In the genomic region with DNA sequence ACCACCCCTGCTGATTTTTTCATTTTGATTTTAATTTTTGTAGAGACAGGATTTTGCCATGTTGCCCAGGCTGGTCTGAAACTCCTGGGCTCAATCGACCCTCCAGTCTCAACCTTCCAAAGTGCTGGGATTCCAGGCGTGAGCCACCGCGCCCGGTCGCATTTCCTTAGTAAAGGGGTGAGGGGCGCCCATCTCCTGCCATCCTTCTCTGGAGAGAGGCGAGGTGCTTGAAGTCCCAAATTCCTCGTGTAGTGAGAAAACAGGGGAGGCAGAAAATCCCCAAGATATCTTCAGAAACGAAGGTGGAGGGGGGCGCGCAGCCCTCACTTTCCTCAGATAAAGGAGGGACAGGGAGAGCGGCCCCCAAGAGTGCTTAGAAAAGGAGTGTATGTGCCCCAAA, we compare ENCODE assay signal across 9 cellular contexts. TPM values are rescaled to one million over a fixed set of nuclear protein-coding genes. Genes with fewer than 3 reads are reported as not detected.
DNase-seq lines count a peak whose midpoint lies in the region; ATAC-seq, FAIRE-seq and TF ChIP-seq lines count a peak whose summit lies in the region.
"Had no signal": no experiment of that assay in that cellular context is flagged by ENCODE, and none has a peak within 500 bp of the region (broad histone marks: within the 10 kb centered on the region; RNA-seq: fewer than 3 reads in every experiment).

No MANE protein-coding gene starts in this region.

- TF ChIP-seq RAD21 in A549 (conservative IDR thresholded peaks at IDR 0.05 in 1 of 2, IDR thresholded peaks at IDR 0.05 in 1 of 2): no peak

- TF ChIP-seq POLR2A in A549 (IDR thresholded peaks at IDR 0.05; ENCODE audit: low read length): no peak

- FAIRE-seq in A549 (lab: Jason Lieb, UNC): no peak
- FAIRE-seq in bronchial epithelial cell (lab: Jason Lieb, UNC): no peak

- WGBS in A549 (ENCODE audit: missing lambda C conversion rate): 97% methylated on average over 13 of the region's 13 CpGs
- WGBS in HUES64: 89% methylated on average over 13 of the region's 13 CpGs

- peak overlapping the region; percentile 82 for H3K9ac ChIP-seq in HUES64 (ENCODE audit: low read depth, low read length)

- H3K9me3 ChIP-seq in A549 (no peaks in the 10 kb centered on the region), HUES64 (ENCODE audit: insufficient read depth, low read depth, low read length) (no peaks in the 10 kb centered on the region), mononuclear cell (ENCODE audit: low read depth, low read length) (no peaks in the 10 kb centered on the region)

- no peak for DNase-seq in A549 (ENCODE audit: low read depth in 1 of 2, low spot score in 1 of 2)
- no peak for DNase-seq in bronchial epithelial cell (ENCODE audit: low read depth)
- no peak for DNase-seq in T1000 (lab: John Stamatoyannopoulos, UW)
- DNase-seq in HuH-7.5 (ENCODE audit: low spot score): no peak
- DNase-seq in anterior cingulate cortex (lab: John Stamatoyannopoulos, UW): no peak
- no peak for DNase-seq in activated CD8-positive, alpha-beta memory T cell treated with anti-CD3 and anti-CD28 coated beads, Interleukin-2, amount 50 U/mL, for 4 hours
- DNase-seq: dermis blood vessel endothelial cell had no signal

- peaks cover 3% of the 10 kb centered on the region; the same call in 1 of the 2 replicates for H3K27me3 ChIP-seq in HUES64 (ENCODE audit: insufficient read depth, low read length)
- H3K27me3 ChIP-seq in bronchial epithelial cell (ENCODE audit: control insufficient read depth, insufficient read depth, low read length): no peaks in the 10 kb centered on the region
- H3K27me3 ChIP-seq in mononuclear cell (ENCODE audit: insufficient read depth, low read length): no peaks in the 10 kb centered on the region

- TF ChIP-seq CTCF in A549 (IDR thresholded peaks at IDR 0.05) (no peak), bronchial epithelial cell (IDR thresholded peaks at IDR 0.05; ENCODE audit: insufficient read depth, low read length, severe bottlenecking) (no peak)

- peak overlapping the region; percentile 89 for H3K4me2 ChIP-seq in A549

- H3K27ac ChIP-seq in A549 (peak overlapping the region; percentile 77 to 90), HUES64 (ENCODE audit: low read depth, low read length) (peak overlapping the region; percentile 75; the same call in 1 of the 2 replicates)

- no peak for TF ChIP-seq EP300 in A549 (IDR thresholded peaks at IDR 0.05)

- no peak for ATAC-seq in A549

- POLR2A ChIA-PET in A549 (lab: Yijun Ruan, JAX): interaction anchor here (1.1 to 1.4 kb wide), 3 partner anchors 9 to 20 kb away, joined by 3 to 6 read pairs (median 4); no protein-coding TSS in a partner anchor

- CTCF ChIA-PET in A549 (lab: Yijun Ruan, JAX): interaction anchor here (1.7 kb wide), 1 partner anchor 19 kb away, joined by 7 read pairs; no protein-coding TSS in a partner anchor

- H3K36me3 ChIP-seq in HUES64 (ENCODE audit: insufficient read depth, low read length) (no peaks in the 10 kb centered on the region), bronchial epithelial cell (ENCODE audit: control insufficient read depth, insufficient read depth, low read length) (no peaks in the 10 kb centered on the region)

- H3K4me3 ChIP-seq in A549 (peak overlapping the region; percentile 54), HUES64 (ENCODE audit: low read length) (peak overlapping the region; percentile 53), bronchial epithelial cell (ENCODE audit: low read depth, low read length) (peak overlapping the region; percentile 76), mononuclear cell (ENCODE audit: low read length) (peak overlapping the region; percentile 88)

- H3K4me1 ChIP-seq in A549: peaks cover 10% of the 10 kb centered on the region; the same call in 1 of the 3 replicates
- H3K4me1 ChIP-seq in HUES64 (ENCODE audit: insufficient read depth, low read length): peaks cover 16% of the 10 kb centered on the region; the same call in 1 of the 2 replicates
- H3K4me1 ChIP-seq in mononuclear cell (ENCODE audit: insufficient read depth, low read length): peaks cover 51% of the 10 kb centered on the region

TF ChIP-seq in A549, 52 proteins besides CTCF, POLR2A, EP300 and RAD21:
- TF ChIP-seq ZC3H11A (IDR thresholded peaks at IDR 0.05): no peak
- no peak for TF ChIP-seq RCOR1 (IDR thresholded peaks at IDR 0.05; ENCODE audit: low read depth, low read length)

RNA-seq across cellular contexts. Expression of a gene that starts 21.0 kb away (rescaled TPM):
- 12.5 and 25.2 TPM in 2 replicates for polyA plus RNA-seq in A549 (2011; rRNA removed)
- 29.4 and 31.6 TPM in 2 replicates for polyA plus RNA-seq in A549 (2012; cell fraction: cytosol; rRNA removed)
- 31.3 and 36.8 TPM in 2 replicates for polyA plus RNA-seq in A549 (2012; cell fraction: nucleus; rRNA removed)
- polyA plus RNA-seq in A549 (2017; fragmentation: RNase III; extraction: RNeasy Plus Mini Kit Qiagen cat#74134 plus additional on column Dnase treatment): 28.4 to 29.3 TPM (median 28.9 TPM) in 3 replicates
- polyA minus RNA-seq in A549 (2011; rRNA and poly(A)+ RNA removed): 11.7 and 12.7 TPM in 2 replicates
- 75.3 TPM for polyA plus RNA-seq in HUES64 (2013, experiment 1 of 2)
- polyA plus RNA-seq in HUES64 (2013, experiment 2 of 2): 75.9 TPM
- total RNA-seq in bronchial epithelial cell: 48.4 and 49.0 TPM in 2 replicates
- total RNA-seq in mononuclear cell: 66.5 TPM
